ENCODE assay signal across 17 cellular contexts in genomic region chr9:1575939-1576338, GRCh38.
A peak's percentile ranks its signal among the peaks of the same experiment; 100 is the strongest.
DNase-seq lines count a peak whose midpoint lies in the region; ATAC-seq and TF ChIP-seq lines count a peak whose summit lies in the region.
"Had no signal": no experiment of that assay in that cellular context is flagged by ENCODE, and none has a peak within 500 bp of the region (broad histone marks: within the 10 kb centered on the region; RNA-seq: fewer than 3 reads in every experiment).

No MANE protein-coding gene starts in this region.

- H3K79me2 ChIP-seq in trophoblast cell (ENCODE audit: control insufficient read depth, insufficient read depth, low read length, poor library complexity), result no peaks in the 10 kb centered on the region

- H2AFZ ChIP-seq in neuronal stem cell (ENCODE audit: low read length), result no peak overlapping the region
- H2AFZ ChIP-seq in trophoblast cell (ENCODE audit: insufficient read depth, low read length, poor library complexity), result no peak overlapping the region

- H3K4me2 ChIP-seq in neuronal stem cell (ENCODE audit: insufficient read depth, low read length, poor library complexity, severe bottlenecking) (no peak overlapping the region), trophoblast cell (ENCODE audit: low read length) (no peak overlapping the region)
- H3K4me2 ChIP-seq: A549; BLaER1 treated with 17β-estradiol and CSF1 and Interleukin-3, amounts not matched to agents 10 nM and 100 nM had no signal

- H3K9ac ChIP-seq in neuronal stem cell (ENCODE audit: low read depth, low read length, poor library complexity), result no peak overlapping the region
- no peak overlapping the region for H3K9ac ChIP-seq in trophoblast cell (ENCODE audit: low read length)
- H3K9ac ChIP-seq: BLaER1 treated with 17β-estradiol and CSF1 and Interleukin-3, amounts not matched to agents 10 nM and 100 nM had no signal

- H3K79me1 ChIP-seq in neuronal stem cell (ENCODE audit: low read depth, low read length), result no peaks in the 10 kb centered on the region
- H3K79me1 ChIP-seq in trophoblast cell (ENCODE audit: low read length), result no peaks in the 10 kb centered on the region

- H3K4ac ChIP-seq in neuronal stem cell (ENCODE audit: low read length) (no peak overlapping the region), trophoblast cell (ENCODE audit: low read depth, low read length) (no peak overlapping the region)

- ATAC-seq in Right ventricle myocardium inferior, result no peak
- ATAC-seq in upper lobe of right lung, result peak; percentile 29
- ATAC-seq: A549; CD8-positive, alpha-beta T cell had no signal

- H3K4me1 ChIP-seq in left ventricle myocardium inferior (no peaks in the 10 kb centered on the region), neuronal stem cell (ENCODE audit: control insufficient read depth in 2 of 2, insufficient read depth in 1 of 2, low read depth in 1 of 2, low read length in 2 of 2) (no peaks in the 10 kb centered on the region), upper lobe of right lung (no peaks in the 10 kb centered on the region), trophoblast cell (ENCODE audit: control insufficient read depth in 1 of 2, insufficient read depth in 2 of 2, low read length in 2 of 2) (no peaks in the 10 kb centered on the region)
- H3K4me1 ChIP-seq: A549; BLaER1 treated with 17β-estradiol and CSF1 and Interleukin-3, amounts not matched to agents 10 nM and 100 nM; Caco-2 had no signal

- H2BK12ac ChIP-seq in neuronal stem cell (ENCODE audit: low read length), result no peak overlapping the region
- H2BK12ac ChIP-seq in trophoblast cell (ENCODE audit: low read length), result no peak overlapping the region

- H3K27me3 ChIP-seq in left ventricle myocardium inferior (ENCODE audit: low read depth), result no peaks in the 10 kb centered on the region
- H3K27me3 ChIP-seq in neuronal stem cell (ENCODE audit: control insufficient read depth in 3 of 3, insufficient read depth in 3 of 3, low read depth in 1 of 3, low read length in 3 of 3), result no peaks in the 10 kb centered on the region
- H3K27me3 ChIP-seq in upper lobe of right lung, result no peaks in the 10 kb centered on the region
- no peaks in the 10 kb centered on the region for H3K27me3 ChIP-seq in trophoblast cell (ENCODE audit: insufficient read depth, low read length)
- H3K27me3 ChIP-seq: BLaER1 treated with 17β-estradiol and CSF1 and Interleukin-3, amounts not matched to agents 10 nM and 100 nM had no signal

- H2BK120ac ChIP-seq in neuronal stem cell (ENCODE audit: low read depth, low read length), result no peak overlapping the region
- H2BK120ac ChIP-seq in trophoblast cell (ENCODE audit: insufficient read depth, low read length, poor library complexity), result no peak overlapping the region

- H3K23ac ChIP-seq in neuronal stem cell (ENCODE audit: low read depth, low read length, poor library complexity) (no peak overlapping the region), trophoblast cell (ENCODE audit: low read length) (no peak overlapping the region)

- H3K14ac ChIP-seq in neuronal stem cell (ENCODE audit: low read length), result no peak overlapping the region
- no peak overlapping the region for H3K14ac ChIP-seq in trophoblast cell (ENCODE audit: low read length)

- H4K91ac ChIP-seq in neuronal stem cell (ENCODE audit: low read depth, low read length, poor library complexity), result no peak overlapping the region
- no peak overlapping the region for H4K91ac ChIP-seq in trophoblast cell (ENCODE audit: low read depth, low read length)

- H3K36me3 ChIP-seq in left ventricle myocardium inferior (no peaks in the 10 kb centered on the region), neuronal stem cell (replicated peaks in 1 of 2; ENCODE audit: control insufficient read depth in 2 of 2, insufficient read depth in 2 of 2, low read length in 2 of 2) (no peaks in the 10 kb centered on the region), upper lobe of right lung (no peaks in the 10 kb centered on the region), trophoblast cell (ENCODE audit: control insufficient read depth in 1 of 2, insufficient read depth in 2 of 2, low read length in 2 of 2) (no peaks in the 10 kb centered on the region)
- H3K36me3 ChIP-seq: BLaER1 treated with 17β-estradiol and CSF1 and Interleukin-3, amounts not matched to agents 10 nM and 100 nM had no signal

- no peak overlapping the region for H2BK5ac ChIP-seq in neuronal stem cell (ENCODE audit: low read length)
- no peak overlapping the region for H2BK5ac ChIP-seq in trophoblast cell (ENCODE audit: low read depth, low read length, poor library complexity)

- H2AK5ac ChIP-seq in neuronal stem cell (ENCODE audit: low read depth, low read length), result no peak overlapping the region
- H2AK5ac ChIP-seq in trophoblast cell (ENCODE audit: low read length), result no peak overlapping the region

- TF ChIP-seq CTCF in left ventricle myocardium inferior (IDR thresholded peaks at IDR 0.05; ENCODE audit: borderline replicate concordance) (no peak), upper lobe of right lung (IDR thresholded peaks at IDR 0.05) (no peak)

- peaks cover 16% of the 10 kb centered on the region for H3K9me3 ChIP-seq in left ventricle myocardium inferior (replicated peaks)
- peaks cover 0 to 5% of the 10 kb centered on the region in 2 donors for H3K9me3 ChIP-seq in neuronal stem cell (replicated peaks in 1 of 2; ENCODE audit: control insufficient read depth in 2 of 2, insufficient read depth in 1 of 2, low read depth in 1 of 2, low read length in 2 of 2)
- no peaks in the 10 kb centered on the region for H3K9me3 ChIP-seq in upper lobe of right lung
- peaks cover 7% of the 10 kb centered on the region for H3K9me3 ChIP-seq in trophoblast cell (ENCODE audit: insufficient read depth, low read depth, low read length)
- H3K9me3 ChIP-seq: A549, Caco-2 had no signal

- no CpG with 5 or more reads among the region's 1 CpG for WGBS in neuronal stem cell (ENCODE audit: extremely low coverage in 2 of 2, insufficient read length in 2 of 2, insufficient replicate concordance in 1 of 2), 2 donors
- no CpG with 5 or more reads among the region's 1 CpG for WGBS in trophoblast cell (ENCODE audit: extremely low coverage, insufficient coverage, insufficient read length)

- no peak overlapping the region for H3K4me3 ChIP-seq in left ventricle myocardium inferior
- H3K4me3 ChIP-seq in neuronal stem cell (ENCODE audit: low read length in 2 of 2), result peak overlapping the region in 1 of 2 donors; percentile 20
- no peak overlapping the region for H3K4me3 ChIP-seq in upper lobe of right lung
- H3K4me3 ChIP-seq in trophoblast cell (ENCODE audit: low read depth, low read length), result no peak overlapping the region
- H3K4me3 ChIP-seq: A549; BLaER1 treated with 17β-estradiol and CSF1 and Interleukin-3, amounts not matched to agents 10 nM and 100 nM had no signal

- no peak overlapping the region for H2BK15ac ChIP-seq in neuronal stem cell (ENCODE audit: low read length)

- intact Hi-C loops in Right ventricle myocardium inferior (cut with DNase I), result no loop called here
- intact Hi-C loops in left ventricle myocardium inferior (cut with micrococcal nuclease), result no loop called here
- intact Hi-C loops in upper lobe of right lung (cut with DNase I), result no loop called here

- H3K27ac ChIP-seq in left ventricle myocardium inferior (replicated peaks) (no peak overlapping the region), neuronal stem cell (replicated peaks; ENCODE audit: low read length) (no peak overlapping the region), upper lobe of right lung (no peak overlapping the region), trophoblast cell (ENCODE audit: low read depth, low read length) (no peak overlapping the region)
- H3K27ac ChIP-seq: 22Rv1; A549; BLaER1 treated with 17β-estradiol and CSF1 and Interleukin-3, amounts not matched to agents 10 nM and 100 nM; C4-2B had no signal

- DNase-seq in Right ventricle myocardium inferior (ENCODE audit: missing footprints) (peak; percentile 37), left ventricle myocardium inferior (no peak), neuronal stem cell (ENCODE audit: low spot score) (no peak), upper lobe of right lung (no peak), NCI-H82 (lab: John Stamatoyannopoulos, UW) (no peak), trophoblast cell (no peak)
- DNase-seq: AML-193; Caco-2; Calu3; CD4-positive, alpha-beta T cell; CD8-positive, alpha-beta T cell; DMS79 treated with DMSO at 0.1 percent for 48 hours; GF-D8 had no signal

- H3K18ac ChIP-seq in neuronal stem cell (ENCODE audit: low read length), result peak overlapping the region; percentile 15
- no peak overlapping the region for H3K18ac ChIP-seq in trophoblast cell (ENCODE audit: low read length)

- H4K12ac ChIP-seq in trophoblast cell (ENCODE audit: low read depth, low read length), result no peak overlapping the region

- H4K8ac ChIP-seq in neuronal stem cell (ENCODE audit: low read depth, low read length) (no peak overlapping the region), trophoblast cell (ENCODE audit: low read depth, low read length) (no peak overlapping the region)
